Comparison of ENCODE assay signal across 2 cellular contexts in genomic region chr5:129110742-129111141, GRCh38.
TF ChIP-seq lines count a peak whose summit lies in the region.

No MANE protein-coding gene starts in this region.

TF ChIP-seq in IMR-90, 13 proteins besides CTCF, POLR2A, EP300 and RAD21:
- TF ChIP-seq CHD1 (IDR thresholded peaks at IDR 0.05; ENCODE audit: low read depth, low read length) (no peak), MAFK (IDR thresholded peaks at IDR 0.05; ENCODE audit: low read depth, low read length) (no peak), SMC3 (IDR thresholded peaks at IDR 0.05; ENCODE audit: low read depth, low read length) (no peak), FOS (IDR thresholded peaks at IDR 0.05; ENCODE audit: low read depth, low read length) (no peak), RFX5 (IDR thresholded peaks at IDR 0.05; ENCODE audit: low read depth, low read length) (no peak), CEBPB (IDR thresholded peaks at IDR 0.05; ENCODE audit: low read depth, low read length) (no peak), MXI1 (IDR thresholded peaks at IDR 0.05; ENCODE audit: borderline replicate concordance, low read depth, low read length) (no peak), RCOR1 (IDR thresholded peaks at IDR 0.05; ENCODE audit: insufficient replicate concordance, low read length) (no peak), ELK1 (IDR thresholded peaks at IDR 0.05; ENCODE audit: borderline replicate concordance, low read depth, low read length) (no peak), MAZ (IDR thresholded peaks at IDR 0.05; ENCODE audit: borderline replicate concordance, low read depth, low read length) (no peak), BHLHE40 (IDR thresholded peaks at IDR 0.05; ENCODE audit: low read depth, low read length) (no peak), NFE2L2 (IDR thresholded peaks at IDR 0.05; ENCODE audit: low read depth, low read length) (no peak)
- TF ChIP-seq, protein P1, sequence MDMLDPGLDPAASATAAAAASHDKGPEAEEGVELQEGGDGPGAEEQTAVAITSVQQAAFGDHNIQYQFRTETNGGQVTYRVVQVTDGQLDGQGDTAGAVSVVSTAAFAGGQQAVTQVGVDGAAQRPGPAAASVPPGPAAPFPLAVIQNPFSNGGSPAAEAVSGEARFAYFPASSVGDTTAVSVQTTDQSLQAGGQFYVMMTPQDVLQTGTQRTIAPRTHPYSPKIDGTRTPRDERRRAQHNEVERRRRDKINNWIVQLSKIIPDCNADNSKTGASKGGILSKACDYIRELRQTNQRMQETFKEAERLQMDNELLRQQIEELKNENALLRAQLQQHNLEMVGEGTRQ (IDR thresholded peaks at IDR 0.05; ENCODE audit: low read depth, low read length) = no peak
TF ChIP-seq in IMR-90: peak in this region for 0.

TF ChIP-seq in K562, 482 proteins besides CTCF, POLR2A, EP300 and RAD21:
- TF ChIP-seq MEIS2 (IDR thresholded peaks at IDR 0.05; ENCODE audit: partially characterized antibody) = no peak
- TF ChIP-seq, protein P2, sequence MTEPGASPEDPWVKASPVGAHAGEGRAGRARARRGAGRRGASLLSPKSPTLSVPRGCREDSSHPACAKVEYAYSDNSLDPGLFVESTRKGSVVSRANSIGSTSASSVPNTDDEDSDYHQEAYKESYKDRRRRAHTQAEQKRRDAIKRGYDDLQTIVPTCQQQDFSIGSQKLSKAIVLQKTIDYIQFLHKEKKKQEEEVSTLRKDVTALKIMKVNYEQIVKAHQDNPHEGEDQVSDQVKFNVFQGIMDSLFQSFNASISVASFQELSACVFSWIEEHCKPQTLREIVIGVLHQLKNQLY (CRISPR knock-in tag; conservative IDR thresholded peaks at IDR 0.05) = no peak
- TF ChIP-seq PHB2 (IDR thresholded peaks at IDR 0.05; ENCODE audit: low read depth) = no peak
- no peak for TF ChIP-seq ZC3H11A (IDR thresholded peaks at IDR 0.05; ENCODE audit: low read depth, low read length)
- TF ChIP-seq HDAC6 (IDR thresholded peaks at IDR 0.05; ENCODE audit: low read depth, low read length) = no peak
- no peak for TF ChIP-seq ILF3 (IDR thresholded peaks at IDR 0.05; ENCODE audit: borderline replicate concordance)
- TF ChIP-seq PHTF2 (CRISPR knock-in tag; IDR thresholded peaks at IDR 0.05) = no peak
- no peak for TF ChIP-seq RBM15 (IDR thresholded peaks at IDR 0.05; ENCODE audit: insufficient read depth, low read length)
- TF ChIP-seq TSC22D4 (tag; IDR thresholded peaks at IDR 0.05) = no peak
- TF ChIP-seq ZFP1 (CRISPR knock-in tag; IDR thresholded peaks at IDR 0.05) = no peak
- no peak for TF ChIP-seq ZNF253 (CRISPR knock-in tag; conservative IDR thresholded peaks at IDR 0.05)
- TF ChIP-seq PURB (CRISPR knock-in tag; IDR thresholded peaks at IDR 0.05; ENCODE audit: low read depth) = no peak
- no peak for TF ChIP-seq HDAC2 (IDR thresholded peaks at IDR 0.05)
- no peak for TF ChIP-seq CEBPG (CRISPR knock-in tag; IDR thresholded peaks at IDR 0.05)
- TF ChIP-seq CEBPG (tag; conservative IDR thresholded peaks at IDR 0.05 in 1 of 2, IDR thresholded peaks at IDR 0.05 in 1 of 2) = no peak
- TF ChIP-seq, protein P3, sequence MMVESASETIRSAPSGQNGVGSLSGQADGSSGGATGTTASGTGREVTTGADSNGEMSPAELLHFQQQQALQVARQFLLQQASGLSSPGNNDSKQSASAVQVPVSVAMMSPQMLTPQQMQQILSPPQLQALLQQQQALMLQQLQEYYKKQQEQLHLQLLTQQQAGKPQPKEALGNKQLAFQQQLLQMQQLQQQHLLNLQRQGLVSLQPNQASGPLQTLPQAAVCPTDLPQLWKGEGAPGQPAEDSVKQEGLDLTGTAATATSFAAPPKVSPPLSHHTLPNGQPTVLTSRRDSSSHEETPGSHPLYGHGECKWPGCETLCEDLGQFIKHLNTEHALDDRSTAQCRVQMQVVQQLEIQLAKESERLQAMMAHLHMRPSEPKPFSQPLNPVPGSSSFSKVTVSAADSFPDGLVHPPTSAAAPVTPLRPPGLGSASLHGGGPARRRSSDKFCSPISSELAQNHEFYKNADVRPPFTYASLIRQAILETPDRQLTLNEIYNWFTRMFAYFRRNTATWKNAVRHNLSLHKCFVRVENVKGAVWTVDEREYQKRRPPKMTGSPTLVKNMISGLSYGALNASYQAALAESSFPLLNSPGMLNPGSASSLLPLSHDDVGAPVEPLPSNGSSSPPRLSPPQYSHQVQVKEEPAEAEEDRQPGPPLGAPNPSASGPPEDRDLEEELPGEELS (CRISPR knock-in tag; IDR thresholded peaks at IDR 0.05; ENCODE audit: borderline replicate concordance) = no peak
- TF ChIP-seq SREBF1 (IDR thresholded peaks at IDR 0.05; ENCODE audit: borderline replicate concordance, low read depth, low read length) = no peak
- TF ChIP-seq, protein P4, sequence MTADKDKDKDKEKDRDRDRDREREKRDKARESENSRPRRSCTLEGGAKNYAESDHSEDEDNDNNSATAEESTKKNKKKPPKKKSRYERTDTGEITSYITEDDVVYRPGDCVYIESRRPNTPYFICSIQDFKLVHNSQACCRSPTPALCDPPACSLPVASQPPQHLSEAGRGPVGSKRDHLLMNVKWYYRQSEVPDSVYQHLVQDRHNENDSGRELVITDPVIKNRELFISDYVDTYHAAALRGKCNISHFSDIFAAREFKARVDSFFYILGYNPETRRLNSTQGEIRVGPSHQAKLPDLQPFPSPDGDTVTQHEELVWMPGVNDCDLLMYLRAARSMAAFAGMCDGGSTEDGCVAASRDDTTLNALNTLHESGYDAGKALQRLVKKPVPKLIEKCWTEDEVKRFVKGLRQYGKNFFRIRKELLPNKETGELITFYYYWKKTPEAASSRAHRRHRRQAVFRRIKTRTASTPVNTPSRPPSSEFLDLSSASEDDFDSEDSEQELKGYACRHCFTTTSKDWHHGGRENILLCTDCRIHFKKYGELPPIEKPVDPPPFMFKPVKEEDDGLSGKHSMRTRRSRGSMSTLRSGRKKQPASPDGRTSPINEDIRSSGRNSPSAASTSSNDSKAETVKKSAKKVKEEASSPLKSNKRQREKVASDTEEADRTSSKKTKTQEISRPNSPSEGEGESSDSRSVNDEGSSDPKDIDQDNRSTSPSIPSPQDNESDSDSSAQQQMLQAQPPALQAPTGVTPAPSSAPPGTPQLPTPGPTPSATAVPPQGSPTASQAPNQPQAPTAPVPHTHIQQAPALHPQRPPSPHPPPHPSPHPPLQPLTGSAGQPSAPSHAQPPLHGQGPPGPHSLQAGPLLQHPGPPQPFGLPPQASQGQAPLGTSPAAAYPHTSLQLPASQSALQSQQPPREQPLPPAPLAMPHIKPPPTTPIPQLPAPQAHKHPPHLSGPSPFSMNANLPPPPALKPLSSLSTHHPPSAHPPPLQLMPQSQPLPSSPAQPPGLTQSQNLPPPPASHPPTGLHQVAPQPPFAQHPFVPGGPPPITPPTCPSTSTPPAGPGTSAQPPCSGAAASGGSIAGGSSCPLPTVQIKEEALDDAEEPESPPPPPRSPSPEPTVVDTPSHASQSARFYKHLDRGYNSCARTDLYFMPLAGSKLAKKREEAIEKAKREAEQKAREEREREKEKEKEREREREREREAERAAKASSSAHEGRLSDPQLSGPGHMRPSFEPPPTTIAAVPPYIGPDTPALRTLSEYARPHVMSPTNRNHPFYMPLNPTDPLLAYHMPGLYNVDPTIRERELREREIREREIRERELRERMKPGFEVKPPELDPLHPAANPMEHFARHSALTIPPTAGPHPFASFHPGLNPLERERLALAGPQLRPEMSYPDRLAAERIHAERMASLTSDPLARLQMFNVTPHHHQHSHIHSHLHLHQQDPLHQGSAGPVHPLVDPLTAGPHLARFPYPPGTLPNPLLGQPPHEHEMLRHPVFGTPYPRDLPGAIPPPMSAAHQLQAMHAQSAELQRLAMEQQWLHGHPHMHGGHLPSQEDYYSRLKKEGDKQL (CRISPR knock-in tag; IDR thresholded peaks at IDR 0.05; ENCODE audit: borderline replicate concordance) = no peak
